In the genomic region with DNA sequence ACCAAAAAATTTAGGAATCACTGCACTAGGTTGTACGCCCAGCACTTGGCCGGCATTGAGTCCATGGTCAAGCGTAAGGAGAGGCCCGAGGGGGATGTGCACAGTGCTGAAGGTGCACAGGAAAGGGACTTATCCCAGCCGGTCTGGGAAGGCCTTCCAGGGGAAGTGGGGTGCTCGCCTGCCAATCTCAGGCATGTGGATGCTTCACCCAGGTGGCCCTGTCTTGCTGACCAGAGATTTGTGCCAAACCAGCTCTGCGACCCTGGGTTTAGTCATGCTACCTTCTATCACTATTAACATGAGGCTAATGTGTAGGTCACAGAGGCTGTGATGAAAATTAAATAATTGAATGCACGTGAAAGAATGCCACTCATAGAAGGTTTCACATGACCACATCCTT, we compare ENCODE assay signal across 23 cellular contexts. TPM values are rescaled to one million over a fixed set of nuclear protein-coding genes. Genes with fewer than 3 reads are reported as not detected.
A peak's percentile ranks its signal among the peaks of the same experiment; 100 is the strongest.
DNase-seq lines count a peak whose midpoint lies in the region; ATAC-seq, FAIRE-seq and TF ChIP-seq lines count a peak whose summit lies in the region.
"Had no signal": no experiment of that assay in that cellular context is flagged by ENCODE, and none has a peak within 500 bp of the region (broad histone marks: within the 10 kb centered on the region; RNA-seq: fewer than 3 reads in every experiment).

No MANE protein-coding gene starts in this region.

- dilution Hi-C loops in endothelial cell of umbilical vein (cut with MboI; ENCODE audit: extremely low pct_ligation_motif_present, low sequenced_read_pairs), result no loop called here

- H3K9me3 ChIP-seq in endothelial cell of umbilical vein (replicated peaks; ENCODE audit: control insufficient read depth, insufficient read depth, low read length), result no peaks in the 10 kb centered on the region
- no peaks in the 10 kb centered on the region for H3K9me3 ChIP-seq in neuronal stem cell (replicated peaks in 1 of 2; ENCODE audit: control insufficient read depth in 2 of 2, insufficient read depth in 1 of 2, low read depth in 1 of 2, low read length in 2 of 2)
- H3K9me3 ChIP-seq in upper lobe of left lung, result no peaks in the 10 kb centered on the region
- H3K9me3 ChIP-seq: upper lobe of right lung had no signal

- H3K36me3 ChIP-seq in endothelial cell of umbilical vein (ENCODE audit: control insufficient read depth in 2 of 2, extremely low read depth in 1 of 2, insufficient read depth in 2 of 2, low read length in 2 of 2) (no peaks in the 10 kb centered on the region), neuronal stem cell (replicated peaks in 1 of 2; ENCODE audit: control insufficient read depth in 2 of 2, insufficient read depth in 2 of 2, low read length in 2 of 2) (no peaks in the 10 kb centered on the region), upper lobe of left lung (no peaks in the 10 kb centered on the region)
- H3K36me3 ChIP-seq: upper lobe of right lung had no signal

- DNase-seq in activated CD4-positive, alpha-beta memory T cell treated with anti-CD3 and anti-CD28 coated beads, Interleukin-2, amount 10 ng/mL, durations not matched to agents 7 days and 5 days, result no peak
- DNase-seq in activated CD4-positive, alpha-beta memory T cell treated with anti-CD3 and anti-CD28 coated beads for 36 hours, result no peak
- no peak for DNase-seq in WTC11 (ENCODE audit: low spot score)
- no peak for DNase-seq in endothelial cell of umbilical vein (ENCODE audit: low read depth, low spot score)
- DNase-seq in neuronal stem cell (ENCODE audit: low spot score), result no peak
- no peak for DNase-seq in NCI-H2196 (lab: John Stamatoyannopoulos, UW; ENCODE audit: unreplicated experiment)
- DNase-seq in upper lobe of left lung, result no peak
- DNase-seq: activated CD4-positive, alpha-beta T cell treated with anti-CD3 and anti-CD28 coated beads for 48 hours; caudate nucleus; COR-L47; DMS79 treated with DMSO at 0.1 percent for 48 hours; islet precursor cell; KBM-7; MM.1S; NCI-H1436; NCI-H524 treated with DMSO at 0.1 percent for 48 hours; nucleus accumbens; stimulated activated CD4-positive, alpha-beta T cell treated with anti-CD3 and anti-CD28 coated beads, Interleukin-1b, Interleukin-23, amount 100 ng/mL, for 48 hours; upper lobe of right lung had no signal

- H3K9me3 Mint-ChIP-seq in activated CD4-positive, alpha-beta memory T cell treated with anti-CD3 and anti-CD28 coated beads, Interleukin-2, amount 10 ng/mL, durations not matched to agents 7 days and 5 days, result peaks cover 2% of the 10 kb centered on the region
- H3K9me3 Mint-ChIP-seq in activated CD4-positive, alpha-beta memory T cell treated with anti-CD3 and anti-CD28 coated beads for 36 hours, result no peaks in the 10 kb centered on the region
- peaks cover 7% of the 10 kb centered on the region; the same call in 1 of the 2 replicates for H3K9me3 Mint-ChIP-seq in WTC11
- H3K9me3 Mint-ChIP-seq: dendritic cell treated with granulocyte-macrophage colony-stimulating factor and Interleukin-4, amounts not matched to agents 40 ng/mL and 50 ng/mL, for 4 days; T-helper 1 cell treated with Interleukin-12 subunit alpha and Interleukin-12 subunit beta and Interleukin-4 antibody, amounts not matched to agents 30 μg/mL and 1 μg/mL, for 36 hours had no signal

- H3K4me1 ChIP-seq in endothelial cell of umbilical vein (ENCODE audit: control insufficient read depth, extremely low read depth, insufficient read depth, low read length) (peaks cover 4% of the 10 kb centered on the region), neuronal stem cell (ENCODE audit: control insufficient read depth in 2 of 2, insufficient read depth in 1 of 2, low read depth in 1 of 2, low read length in 2 of 2) (peaks cover 17 to 18% of the 10 kb centered on the region in 2 donors), upper lobe of left lung (peaks cover 12 to 29% (median 23%) of the 10 kb centered on the region in 4 donors)

- H4K8ac ChIP-seq in neuronal stem cell (ENCODE audit: low read depth, low read length), result no peak overlapping the region

- H3K4me3 Mint-ChIP-seq in activated CD4-positive, alpha-beta memory T cell treated with anti-CD3 and anti-CD28 coated beads, Interleukin-2, amount 10 ng/mL, durations not matched to agents 7 days and 5 days, result peak overlapping the region; percentile 21
- H3K4me3 Mint-ChIP-seq in activated CD4-positive, alpha-beta memory T cell treated with anti-CD3 and anti-CD28 coated beads for 36 hours, result no peak overlapping the region
- H3K4me3 Mint-ChIP-seq in WTC11, result peak overlapping the region; percentile 94; the same call in 1 of the 2 replicates

- H3K27ac ChIP-seq in endothelial cell of umbilical vein (ENCODE audit: insufficient read depth, low read depth, low read length) (no peak overlapping the region), neuronal stem cell (replicated peaks; ENCODE audit: low read length) (no peak overlapping the region), upper lobe of left lung (no peak overlapping the region)
- H3K27ac ChIP-seq: skin epidermis, upper lobe of right lung had no signal

- H2BK120ac ChIP-seq in neuronal stem cell (ENCODE audit: low read depth, low read length), result peak overlapping the region; percentile 35

- H3K36me3 Mint-ChIP-seq in activated CD4-positive, alpha-beta memory T cell treated with anti-CD3 and anti-CD28 coated beads, Interleukin-2, amount 10 ng/mL, durations not matched to agents 7 days and 5 days (ENCODE audit: low read depth), result no peaks in the 10 kb centered on the region
- H3K36me3 Mint-ChIP-seq in activated CD4-positive, alpha-beta memory T cell treated with anti-CD3 and anti-CD28 coated beads for 36 hours, result no peaks in the 10 kb centered on the region
- no peaks in the 10 kb centered on the region for H3K36me3 Mint-ChIP-seq in WTC11

- peaks cover 5% of the 10 kb centered on the region for H3K79me1 ChIP-seq in neuronal stem cell (ENCODE audit: low read depth, low read length)

- H2AK5ac ChIP-seq in neuronal stem cell (ENCODE audit: low read depth, low read length), result no peak overlapping the region

- H2BK5ac ChIP-seq in neuronal stem cell (ENCODE audit: low read length), result no peak overlapping the region

- H3K18ac ChIP-seq in neuronal stem cell (ENCODE audit: low read length), result no peak overlapping the region

- CTCF ChIA-PET in activated CD4-positive, alpha-beta memory T cell treated with anti-CD3 and anti-CD28 coated beads, Interleukin-2, amount 10 ng/mL, durations not matched to agents 7 days and 5 days (lab: Charles Lee), result interaction anchor here (0.6 to 2.0 kb wide), 2 partner anchors 14 to 792 kb away, joined by 3 to 5 read pairs; no protein-coding TSS in a partner anchor
- CTCF ChIA-PET in activated CD4-positive, alpha-beta memory T cell treated with anti-CD3 and anti-CD28 coated beads for 36 hours (lab: Charles Lee), result interaction anchor here (1.0 to 1.7 kb wide), 4 partner anchors 12 to 124 kb away, joined by 3 to 6 read pairs (median 4); no protein-coding TSS in a partner anchor
- CTCF ChIA-PET in WTC11 (lab: Charles Lee) (interaction anchor here (0.7 kb wide), 1 partner anchor 61 kb away, joined by 3 read pairs; no protein-coding TSS in a partner anchor), endothelial cell of umbilical vein (lab: Charles Lee) (no interaction called here)

- H2BK12ac ChIP-seq in neuronal stem cell (ENCODE audit: low read length), result no peak overlapping the region

- no peak overlapping the region for H3K23ac ChIP-seq in neuronal stem cell (ENCODE audit: low read depth, low read length, poor library complexity)

- ATAC-seq in WTC11 (no peak), HG02642 (IDR thresholded peaks at IDR 0.05; ENCODE audit: poor library complexity, unreplicated experiment) (no peak), upper lobe of left lung (ENCODE audit: low FRiP score in 2 of 2) (no peak)
- ATAC-seq: upper lobe of right lung had no signal

- H3K4me2 ChIP-seq in endothelial cell of umbilical vein (ENCODE audit: insufficient read depth, low read length) (no peak overlapping the region), neuronal stem cell (ENCODE audit: insufficient read depth, low read length, poor library complexity, severe bottlenecking) (no peak overlapping the region)

- no peak overlapping the region for H3K4ac ChIP-seq in neuronal stem cell (ENCODE audit: low read length)

- TF ChIP-seq CTCF in WTC11 (IDR thresholded peaks at IDR 0.05), result no peak
- no peak for TF ChIP-seq CTCF in endothelial cell of umbilical vein (IDR thresholded peaks at IDR 0.05; ENCODE audit: extremely low read depth in 1 of 2, insufficient read depth in 1 of 2, low read depth in 1 of 2, low read length in 2 of 2)
- TF ChIP-seq CTCF in upper lobe of left lung (IDR thresholded peaks at IDR 0.05), result no peak

- TF ChIP-seq POLR2A in endothelial cell of umbilical vein (IDR thresholded peaks at IDR 0.05; ENCODE audit: low read depth, low read length) (no peak), upper lobe of left lung (IDR thresholded peaks at IDR 0.05) (no peak)

- no peaks in the 10 kb centered on the region for H3K79me2 ChIP-seq in endothelial cell of umbilical vein (ENCODE audit: control insufficient read depth, insufficient read depth, low read length)

- no peak for TF ChIP-seq EP300 in upper lobe of left lung (IDR thresholded peaks at IDR 0.05)

- FAIRE-seq in endothelial cell of umbilical vein (lab: Jason Lieb, UNC), result no peak

- H3K27ac Mint-ChIP-seq in activated CD4-positive, alpha-beta memory T cell treated with anti-CD3 and anti-CD28 coated beads, Interleukin-2, amount 10 ng/mL, durations not matched to agents 7 days and 5 days, result no peak overlapping the region
- H3K27ac Mint-ChIP-seq in activated CD4-positive, alpha-beta memory T cell treated with anti-CD3 and anti-CD28 coated beads for 36 hours, result no peak overlapping the region
- no peak overlapping the region for H3K27ac Mint-ChIP-seq in WTC11
- H3K27ac Mint-ChIP-seq: dendritic cell treated with granulocyte-macrophage colony-stimulating factor and Interleukin-4, amounts not matched to agents 40 ng/mL and 50 ng/mL, for 4 days; T-helper 1 cell treated with Interleukin-12 subunit alpha and Interleukin-12 subunit beta and Interleukin-4 antibody, amounts not matched to agents 30 μg/mL and 1 μg/mL, for 36 hours had no signal

- H3K14ac ChIP-seq in neuronal stem cell (ENCODE audit: low read length), result no peak overlapping the region

- no TSS peak for BruUV-seq in endothelial cell of umbilical vein (replicated peaks; lab: Mats Ljungman, UMichigan)

- H4K20me1 ChIP-seq in endothelial cell of umbilical vein (replicated peaks; ENCODE audit: control insufficient read depth, extremely low read depth, insufficient read depth, low read length), result no peaks in the 10 kb centered on the region

- H4K91ac ChIP-seq in neuronal stem cell (ENCODE audit: low read depth, low read length, poor library complexity), result no peak overlapping the region

- H2AFZ ChIP-seq in endothelial cell of umbilical vein (ENCODE audit: low read depth, low read length) (no peak overlapping the region), neuronal stem cell (ENCODE audit: low read length) (no peak overlapping the region)

- H3K9ac ChIP-seq in endothelial cell of umbilical vein (replicated peaks; ENCODE audit: extremely low read depth, insufficient read depth, low read length) (no peak overlapping the region), neuronal stem cell (ENCODE audit: low read depth, low read length, poor library complexity) (no peak overlapping the region)

- POLR2A ChIA-PET in activated CD4-positive, alpha-beta memory T cell treated with anti-CD3 and anti-CD28 coated beads, Interleukin-2, amount 10 ng/mL, durations not matched to agents 7 days and 5 days (lab: Charles Lee), result interaction anchor here (1.0 kb wide), 1 partner anchor 10 kb away, joined by 3 read pairs; no protein-coding TSS in a partner anchor
- POLR2A ChIA-PET in activated CD4-positive, alpha-beta memory T cell treated with anti-CD3 and anti-CD28 coated beads for 36 hours (lab: Charles Lee), result no interaction called here
- POLR2A ChIA-PET in WTC11 (lab: Charles Lee) (no interaction called here), endothelial cell of umbilical vein (lab: Charles Lee) (no interaction called here)

- H3K27me3 ChIP-seq in endothelial cell of umbilical vein (ENCODE audit: control insufficient read depth in 2 of 2, insufficient read depth in 2 of 2, low read length in 2 of 2) (peaks cover 29 to 42% of the 10 kb centered on the region in 2 experiments), neuronal stem cell (ENCODE audit: control insufficient read depth in 3 of 3, insufficient read depth in 3 of 3, low read depth in 1 of 3, low read length in 3 of 3) (peaks cover 0 to 20% (median 0%) of the 10 kb centered on the region in 3 experiments), upper lobe of left lung (peaks cover 0 to 11% (median 3%) of the 10 kb centered on the region in 4 donors)

- peaks cover 38% of the 10 kb centered on the region for H3K4me1 Mint-ChIP-seq in activated CD4-positive, alpha-beta memory T cell treated with anti-CD3 and anti-CD28 coated beads, Interleukin-2, amount 10 ng/mL, durations not matched to agents 7 days and 5 days
- peaks cover 36% of the 10 kb centered on the region for H3K4me1 Mint-ChIP-seq in activated CD4-positive, alpha-beta memory T cell treated with anti-CD3 and anti-CD28 coated beads for 36 hours (ENCODE audit: low read depth)
- H3K4me1 Mint-ChIP-seq in WTC11, result peaks cover 53% of the 10 kb centered on the region

- intact Hi-C loops in activated CD4-positive, alpha-beta memory T cell treated with anti-CD3 and anti-CD28 coated beads for 36 hours (cut with micrococcal nuclease), result no loop called here
- intact Hi-C loops in endothelial cell of umbilical vein (cut with micrococcal nuclease), result no loop called here

- H2BK15ac ChIP-seq in neuronal stem cell (ENCODE audit: low read length), result no peak overlapping the region

- no peak overlapping the region for H3K4me3 ChIP-seq in endothelial cell of umbilical vein (replicated peaks in 1 of 3; ENCODE audit: insufficient read depth in 1 of 3, low read depth in 1 of 3, low read length in 3 of 3)
- no peak overlapping the region for H3K4me3 ChIP-seq in neuronal stem cell (ENCODE audit: low read length in 2 of 2)
- H3K4me3 ChIP-seq in upper lobe of left lung, result no peak overlapping the region
- H3K4me3 ChIP-seq: skin epidermis, upper lobe of right lung had no signal

- no peaks in the 10 kb centered on the region for H3K9me1 ChIP-seq in endothelial cell of umbilical vein (replicated peaks; ENCODE audit: control insufficient read depth, extremely low read depth, insufficient read depth, low read length)

- peaks cover 60% of the 10 kb centered on the region for H3K27me3 Mint-ChIP-seq in activated CD4-positive, alpha-beta memory T cell treated with anti-CD3 and anti-CD28 coated beads, Interleukin-2, amount 10 ng/mL, durations not matched to agents 7 days and 5 days
- peaks cover 10% of the 10 kb centered on the region for H3K27me3 Mint-ChIP-seq in activated CD4-positive, alpha-beta memory T cell treated with anti-CD3 and anti-CD28 coated beads for 36 hours
- H3K27me3 Mint-ChIP-seq in WTC11 (ENCODE audit: low read depth), result no peaks in the 10 kb centered on the region; the same call in 1 of the 2 replicates

- no CpG with 5 or more reads among the region's 8 CpGs for WGBS in neuronal stem cell (ENCODE audit: extremely low coverage in 2 of 2, insufficient read length in 2 of 2, insufficient replicate concordance in 1 of 2), 2 donors
- 73 to 74% methylated on average over 7 to 8 of the region's 8 CpGs for WGBS in upper lobe of left lung, 2 donors

RNA-seq across cellular contexts. Expression of a gene that starts 1.7 kb away (rescaled TPM):
- 10 to 100 TPM; 25.4 to 26.8 TPM for total RNA-seq in activated CD4-positive, alpha-beta memory T cell treated with anti-CD3 and anti-CD28 coated beads, Interleukin-2, amount 10 ng/mL, durations not matched to agents 7 days and 5 days
- total RNA-seq in activated CD4-positive, alpha-beta memory T cell treated with anti-CD3 and anti-CD28 coated beads for 36 hours, result 10 to 100 TPM; 19.5 to 23.0 TPM
- total RNA-seq in WTC11 (2021) (316 to 347 TPM (median 338 TPM) in 3 replicates), endothelial cell of umbilical vein (8.4 and 12.0 TPM in 2 replicates), upper lobe of left lung (10 to 100 TPM; 19.9 to 40.4 (median 25.6) TPM)
- 12.1 and 14.0 TPM in 2 replicates for polyA plus RNA-seq in endothelial cell of umbilical vein
- polyA plus RNA-seq in endothelial cell of umbilical vein (2011; cell fraction: cytosol; rRNA removed), result 6.9 and 7.0 TPM in 2 replicates
- polyA plus RNA-seq in endothelial cell of umbilical vein (2011; cell fraction: nucleus; rRNA removed), result 3.8 and 4.8 TPM in 2 replicates
- polyA plus RNA-seq in endothelial cell of umbilical vein (2012), result 8.5 and 13.4 TPM in 2 replicates
- polyA minus RNA-seq in endothelial cell of umbilical vein, result 11.6 and 14.8 TPM in 2 replicates
- 17.7 TPM for polyA minus RNA-seq in endothelial cell of umbilical vein (2011; cell fraction: cytosol; rRNA and poly(A)+ RNA removed)
- polyA minus RNA-seq in endothelial cell of umbilical vein (2011; cell fraction: nucleus; rRNA and poly(A)+ RNA removed), result 0.67 and 1.7 TPM in 2 replicates
- polyA plus RNA-seq in neuronal stem cell (2013, experiment 1 of 2), result 167 TPM
- polyA plus RNA-seq in neuronal stem cell (2013, experiment 2 of 2), result 168 TPM
